ENCODE assay signal across 28 cellular contexts in the genomic region with DNA sequence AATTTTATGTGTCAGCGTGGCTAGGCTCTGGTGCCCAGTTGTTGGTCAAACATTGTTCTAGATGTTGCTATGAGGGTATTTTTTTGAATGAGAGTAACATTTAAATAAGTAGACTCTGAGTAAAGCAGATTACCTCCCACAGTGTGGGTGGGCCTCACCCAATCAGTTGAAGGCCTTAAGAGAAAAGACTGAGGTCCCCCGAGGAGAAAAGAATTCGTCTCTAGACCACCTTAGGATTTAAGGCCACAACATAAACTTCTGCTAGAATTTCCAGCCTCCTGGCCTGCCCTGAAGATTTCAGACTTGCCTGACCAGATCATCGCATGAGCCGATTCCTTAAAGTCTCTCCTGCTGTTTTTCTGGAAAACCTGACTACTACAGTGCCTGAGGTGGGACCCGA. TPM values are rescaled to one million over a fixed set of nuclear protein-coding genes. Genes with fewer than 3 reads are reported as not detected.
"Had no signal": no experiment of that assay in that cellular context is flagged by ENCODE, and none has a peak within 500 bp of the region (broad histone marks: within the 10 kb centered on the region; RNA-seq: fewer than 3 reads in every experiment).

No MANE protein-coding gene starts in this region.

- H3K4me3 Mint-ChIP-seq: activated CD4-positive, alpha-beta T cell treated with anti-CD3 and anti-CD28 coated beads, Interleukin-2, amount 10 ng/mL, durations not matched to agents 24 days and 14 days; activated naive CD4-positive, alpha-beta T cell treated with anti-CD3 and anti-CD28 coated beads, Interleukin-2, amount 10 ng/mL, durations not matched to agents 7 days and 5 days; activated naive CD8-positive, alpha-beta T cell treated with anti-CD3 and anti-CD28 coated beads, Interleukin-2, amount 10 ng/mL, durations not matched to agents 7 days and 5 days; activated T-helper 1 cell treated with anti-CD3 and anti-CD28 coated beads, Interleukin-12 subunit alpha, Interleukin-12 subunit beta, Interleukin-2, Interleukin-4 antibody, amounts not matched to agents 30 ng/mL and 10 ng/mL and 1 ng/mL, durations not matched to agents 14 hours and 24 hours and 36 hours; effector memory CD8-positive, alpha-beta T cell; naive thymus-derived CD4-positive, alpha-beta T cell; stimulated activated naive B cell treated with anti-CD40 and anti-IgM and Interleukin-4, amounts not matched to agents 10 μg/mL and 1 μg/mL and 100 μg/mL, for 72 hours had no signal

- H3K9me3 ChIP-seq: gastroesophageal sphincter, pancreas, psoas muscle, tibial nerve had no signal

- H3K27ac ChIP-seq: brain microvascular endothelial cell, coronary artery, gastroesophageal sphincter, hepatocyte, pancreas, psoas muscle, tibial nerve had no signal

- H3K79me2 ChIP-seq: hepatocyte had no signal

- H3K4me3 ChIP-seq: coronary artery, gastroesophageal sphincter, hepatocyte, pancreas, psoas muscle, smooth muscle cell, tibial nerve had no signal

- ATAC-seq: effector memory CD8-positive, alpha-beta T cell; gastroesophageal sphincter; left cardiac atrium; naive thymus-derived CD4-positive, alpha-beta T cell; pancreas; psoas muscle; stimulated activated naive B cell treated with anti-CD40 and anti-IgM and Interleukin-4, amounts not matched to agents 10 μg/mL and 1 μg/mL and 100 μg/mL, for 72 hours had no signal

- H2AFZ ChIP-seq: hepatocyte had no signal

- DNase-seq: activated CD4-positive, alpha-beta T cell treated with anti-CD3 and anti-CD28 coated beads, Interleukin-2, amount 10 ng/mL, durations not matched to agents 24 days and 14 days; activated CD4-positive, CD25-positive, alpha-beta regulatory T cell treated with anti-CD3 and anti-CD28 coated beads, Interleukin-2, amount 50 U/mL, for 72 hours; activated gamma-delta T cell; activated naive CD4-positive, alpha-beta T cell treated with anti-CD3 and anti-CD28 coated beads, Interleukin-2, amount 10 ng/mL, durations not matched to agents 7 days and 5 days; activated naive CD8-positive, alpha-beta T cell treated with anti-CD3 and anti-CD28 coated beads, Interleukin-2, amount 10 ng/mL, durations not matched to agents 7 days and 5 days; activated T-cell treated with anti-CD3 and anti-CD28 coated beads for 4 hours; amniotic stem cell; brain microvascular endothelial cell; effector memory CD8-positive, alpha-beta T cell; left cardiac atrium; midbrain; naive thymus-derived CD4-positive, alpha-beta T cell; nucleus accumbens; pancreas; psoas muscle; stimulated activated CD4-positive, alpha-beta T cell treated with anti-CD3 and anti-CD28 coated beads, Interleukin-1b, Interleukin-23, amount 100 ng/mL, for 48 hours; stimulated activated naive B cell treated with anti-CD40 and anti-IgM and Interleukin-4, amounts not matched to agents 10 μg/mL and 1 μg/mL and 100 μg/mL, for 72 hours; T-helper 9 cell had no signal

- H3K9me3 Mint-ChIP-seq: activated CD4-positive, alpha-beta T cell treated with anti-CD3 and anti-CD28 coated beads, Interleukin-2, amount 10 ng/mL, durations not matched to agents 24 days and 14 days; activated naive CD4-positive, alpha-beta T cell treated with anti-CD3 and anti-CD28 coated beads, Interleukin-2, amount 10 ng/mL, durations not matched to agents 7 days and 5 days; activated naive CD8-positive, alpha-beta T cell treated with anti-CD3 and anti-CD28 coated beads, Interleukin-2, amount 10 ng/mL, durations not matched to agents 7 days and 5 days; activated T-helper 1 cell treated with anti-CD3 and anti-CD28 coated beads, Interleukin-12 subunit alpha, Interleukin-12 subunit beta, Interleukin-2, Interleukin-4 antibody, amounts not matched to agents 30 ng/mL and 10 ng/mL and 1 ng/mL, durations not matched to agents 14 hours and 24 hours and 36 hours; effector memory CD8-positive, alpha-beta T cell; stimulated activated naive B cell treated with anti-CD40 and anti-IgM and Interleukin-4, amounts not matched to agents 10 μg/mL and 1 μg/mL and 100 μg/mL, for 72 hours had no signal

- H3K4me2 ChIP-seq: hepatocyte, smooth muscle cell had no signal

- H3K27me3 ChIP-seq: brain microvascular endothelial cell, gastroesophageal sphincter, hepatocyte, pancreas, tibial nerve had no signal

- FAIRE-seq: astrocyte, endothelial cell of umbilical vein, keratinocyte, pancreas had no signal

- H3K27ac Mint-ChIP-seq: activated naive CD4-positive, alpha-beta T cell treated with anti-CD3 and anti-CD28 coated beads, Interleukin-2, amount 10 ng/mL, durations not matched to agents 7 days and 5 days; activated naive CD8-positive, alpha-beta T cell treated with anti-CD3 and anti-CD28 coated beads, Interleukin-2, amount 10 ng/mL, durations not matched to agents 7 days and 5 days; activated T-helper 1 cell treated with anti-CD3 and anti-CD28 coated beads, Interleukin-12 subunit alpha, Interleukin-12 subunit beta, Interleukin-2, Interleukin-4 antibody, amounts not matched to agents 30 ng/mL and 10 ng/mL and 1 ng/mL, durations not matched to agents 14 hours and 24 hours and 36 hours; stimulated activated naive B cell treated with anti-CD40 and anti-IgM and Interleukin-4, amounts not matched to agents 10 μg/mL and 1 μg/mL and 100 μg/mL, for 72 hours had no signal

- H3K36me3 Mint-ChIP-seq: activated naive CD8-positive, alpha-beta T cell treated with anti-CD3 and anti-CD28 coated beads, Interleukin-2, amount 10 ng/mL, durations not matched to agents 7 days and 5 days; stimulated activated naive B cell treated with anti-CD40 and anti-IgM and Interleukin-4, amounts not matched to agents 10 μg/mL and 1 μg/mL and 100 μg/mL, for 72 hours had no signal

- H3K4me1 ChIP-seq: gastroesophageal sphincter, pancreas, psoas muscle had no signal

- H3K27me3 Mint-ChIP-seq: activated CD4-positive, alpha-beta T cell treated with anti-CD3 and anti-CD28 coated beads, Interleukin-2, amount 10 ng/mL, durations not matched to agents 24 days and 14 days; activated naive CD4-positive, alpha-beta T cell treated with anti-CD3 and anti-CD28 coated beads, Interleukin-2, amount 10 ng/mL, durations not matched to agents 7 days and 5 days; activated naive CD8-positive, alpha-beta T cell treated with anti-CD3 and anti-CD28 coated beads, Interleukin-2, amount 10 ng/mL, durations not matched to agents 7 days and 5 days; effector memory CD8-positive, alpha-beta T cell; naive thymus-derived CD4-positive, alpha-beta T cell; stimulated activated naive B cell treated with anti-CD40 and anti-IgM and Interleukin-4, amounts not matched to agents 10 μg/mL and 1 μg/mL and 100 μg/mL, for 72 hours had no signal

- H3K36me3 ChIP-seq: brain microvascular endothelial cell, gastroesophageal sphincter, pancreas, tibial nerve had no signal

RNA-seq across cellular contexts. Expression of a gene that starts 45.1 kb away (rescaled TPM):
- total RNA-seq: smooth muscle cell had no signal
- polyA plus RNA-seq: neural cell, smooth muscle cell had no signal
